In the genomic region with DNA sequence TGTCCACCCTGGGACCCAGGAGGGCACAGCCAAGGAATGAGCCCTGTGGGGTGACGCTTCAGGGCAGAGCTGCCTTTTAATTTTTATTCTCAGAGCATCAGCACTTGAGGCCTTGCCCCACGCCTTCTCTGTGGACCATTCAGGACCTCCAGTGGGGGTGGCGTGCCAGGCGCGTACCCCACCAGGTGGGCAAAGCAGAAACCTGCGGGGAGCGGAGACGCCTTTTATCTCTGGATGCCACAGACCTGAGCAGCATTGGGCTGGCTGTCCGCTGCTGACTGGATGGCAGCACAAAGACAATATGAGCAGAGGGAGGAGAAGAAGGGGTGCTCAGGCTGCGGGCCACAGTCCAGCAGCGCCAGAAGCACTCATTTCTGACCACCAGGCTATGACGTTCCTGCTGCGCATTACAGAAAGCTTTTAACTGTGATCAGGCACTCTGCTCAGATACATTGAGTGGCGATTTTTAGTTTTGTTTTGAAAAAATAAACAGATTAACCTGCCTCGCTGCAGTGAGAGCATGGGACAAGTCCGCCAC, we compare ENCODE assay signal across 25 cellular contexts.
"Had no signal": no experiment of that assay in that cellular context is flagged by ENCODE, and none has a peak within 500 bp of the region (broad histone marks: within the 10 kb centered on the region; RNA-seq: fewer than 3 reads in every experiment).

No MANE protein-coding gene starts in this region.

- ATAC-seq: left colon; left lung; lower lobe of right lung; naive thymus-derived CD8-positive, alpha-beta T cell; pancreas; right cardiac atrium; sciatic nerve; stimulated activated naive B cell treated with anti-CD40 and anti-IgM and Interleukin-4, amounts not matched to agents 10 μg/mL and 1 μg/mL and 100 μg/mL, for 72 hours; stimulated activated naive CD8-positive, alpha-beta T cell treated with anti-CD3 and anti-CD28 coated beads, Interleukin-15, Interleukin-2, amounts not matched to agents 100 U/mL and 50 U/mL, for 24 hours; upper lobe of right lung had no signal

- DNase-seq: left colon; left lung; lower lobe of right lung; mammary epithelial cell; mesenchymal stem cell; naive thymus-derived CD8-positive, alpha-beta T cell; nucleus accumbens; pancreas; retina; right cardiac atrium; stimulated activated CD4-positive, alpha-beta T cell treated with anti-CD3 and anti-CD28 coated beads, Interleukin-12 subunit alpha, Interleukin-12 subunit beta, amount 100 ng/mL, for 4 hours; stimulated activated CD4-positive, alpha-beta T cell treated with anti-CD3 and anti-CD28 coated beads, Interleukin-15, amount 100 ng/mL, for 24 hours; stimulated activated CD4-positive, alpha-beta T cell treated with anti-CD3 and anti-CD28 coated beads, Interleukin-2, amount 100 ng/mL, for 24 hours; stimulated activated CD4-positive, alpha-beta T cell treated with anti-CD3 and anti-CD28 coated beads, Interleukin-4, amount 100 ng/mL, for 1 hour; stimulated activated naive B cell treated with anti-CD40 and anti-IgM and Interleukin-4, amounts not matched to agents 10 μg/mL and 1 μg/mL and 100 μg/mL, for 72 hours; stimulated activated naive CD8-positive, alpha-beta T cell treated with anti-CD3 and anti-CD28 coated beads, Interleukin-15, Interleukin-2, amounts not matched to agents 100 U/mL and 50 U/mL, for 24 hours; stomach; testis; trophoblast cell; upper lobe of right lung had no signal

- H3K36me3 ChIP-seq: prostate gland, upper lobe of right lung had no signal

- H3K27ac ChIP-seq: hepatocyte, lower lobe of right lung, pancreas, prostate gland, testis, upper lobe of right lung had no signal

- H3K4me3 Mint-ChIP-seq: naive thymus-derived CD8-positive, alpha-beta T cell; stimulated activated naive B cell treated with anti-CD40 and anti-IgM and Interleukin-4, amounts not matched to agents 10 μg/mL and 1 μg/mL and 100 μg/mL, for 72 hours had no signal

- H3K27me3 Mint-ChIP-seq: naive thymus-derived CD8-positive, alpha-beta T cell; stimulated activated naive B cell treated with anti-CD40 and anti-IgM and Interleukin-4, amounts not matched to agents 10 μg/mL and 1 μg/mL and 100 μg/mL, for 72 hours had no signal

- H3K9me3 Mint-ChIP-seq: naive thymus-derived CD8-positive, alpha-beta T cell; stimulated activated naive B cell treated with anti-CD40 and anti-IgM and Interleukin-4, amounts not matched to agents 10 μg/mL and 1 μg/mL and 100 μg/mL, for 72 hours had no signal

- H3K36me3 Mint-ChIP-seq: stimulated activated naive B cell treated with anti-CD40 and anti-IgM and Interleukin-4, amounts not matched to agents 10 μg/mL and 1 μg/mL and 100 μg/mL, for 72 hours had no signal

- H3K4me3 ChIP-seq: hepatocyte, left lung, lower lobe of right lung, pancreas, prostate gland, skin epidermis, stomach, testis, tibial artery, upper lobe of right lung had no signal

- H3K4me1 Mint-ChIP-seq: naive thymus-derived CD8-positive, alpha-beta T cell; stimulated activated naive B cell treated with anti-CD40 and anti-IgM and Interleukin-4, amounts not matched to agents 10 μg/mL and 1 μg/mL and 100 μg/mL, for 72 hours had no signal

- H3K9me3 ChIP-seq: left lung, lower lobe of right lung, pancreas, prostate gland, stomach, testis, tibial artery, upper lobe of right lung had no signal

- H3K27me3 ChIP-seq: hepatocyte, left lung, pancreas, stomach, testis, tibial artery, upper lobe of right lung had no signal

- H2AFZ ChIP-seq: hepatocyte had no signal

- H3K4me2 ChIP-seq: hepatocyte had no signal

- H3K27ac Mint-ChIP-seq: stimulated activated naive B cell treated with anti-CD40 and anti-IgM and Interleukin-4, amounts not matched to agents 10 μg/mL and 1 μg/mL and 100 μg/mL, for 72 hours had no signal
